ENCODE assay signal across 9 cellular contexts in genomic region chr6:27604986-27605385, GRCh38.
DNase-seq lines count a peak whose midpoint lies in the region; ATAC-seq and TF ChIP-seq lines count a peak whose summit lies in the region.
"Had no signal": no experiment of that assay in that cellular context is flagged by ENCODE, and none has a peak within 500 bp of the region (broad histone marks: within the 10 kb centered on the region; RNA-seq: fewer than 3 reads in every experiment).

No MANE protein-coding gene starts in this region.

- no peak for DNase-seq in activated naive CD4-positive, alpha-beta T cell treated with anti-CD3 and anti-CD28 coated beads for 36 hours
- DNase-seq in activated naive CD4-positive, alpha-beta T cell treated with anti-CD3 and anti-CD28 coated beads, Interleukin-2, amount 50 U/mL, for 72 hours (ENCODE audit: low spot score in 2 of 2) = no peak
- peak; percentile 80 for DNase-seq in SK-MEL-5 (ENCODE audit: low read depth, low spot score)
- DNase-seq in fibroblast of mammary gland (ENCODE audit: low read depth) = peak; percentile 53
- DNase-seq in stimulated activated naive CD8-positive, alpha-beta T cell treated with anti-CD3 and anti-CD28 coated beads, Interleukin-15, amount 100 ng/mL, for 72 hours = no peak
- DNase-seq in anterior cingulate cortex (lab: John Stamatoyannopoulos, UW) = no peak
- no peak for DNase-seq in NCI-H2171 treated with DMSO at 0.1 percent for 48 hours (lab: John Stamatoyannopoulos, UW)
- DNase-seq: T-cell had no signal

- H3K36me3 Mint-ChIP-seq in activated naive CD4-positive, alpha-beta T cell treated with anti-CD3 and anti-CD28 coated beads for 36 hours (ENCODE audit: low read depth) = peaks cover 2% of the 10 kb centered on the region
- peaks cover 5 to 11% of the 10 kb centered on the region in 2 donors for H3K36me3 Mint-ChIP-seq in activated naive CD4-positive, alpha-beta T cell treated with anti-CD3 and anti-CD28 coated beads, Interleukin-2, amount 50 U/mL, for 72 hours
- H3K36me3 Mint-ChIP-seq: T-cell had no signal

- in situ Hi-C loops in SK-MEL-5 (cut with HindIII; ENCODE audit: low pct_unique_long_range_greater_than_20kb, low sequenced_read_pairs) = loop anchor here (10.0 kb wide), 1 partner anchor 100 kb away; no protein-coding TSS in a partner anchor

- H3K4me3 Mint-ChIP-seq in activated naive CD4-positive, alpha-beta T cell treated with anti-CD3 and anti-CD28 coated beads for 36 hours = peak overlapping the region; percentile 34
- peak overlapping the region; percentile 64 to 74 for H3K4me3 Mint-ChIP-seq in stimulated activated naive CD8-positive, alpha-beta T cell treated with anti-CD3 and anti-CD28 coated beads, Interleukin-15, amount 100 ng/mL, for 72 hours

- H3K27ac Mint-ChIP-seq in activated naive CD4-positive, alpha-beta T cell treated with anti-CD3 and anti-CD28 coated beads for 36 hours = no peak overlapping the region
- peak overlapping the region in 1 of 2 donors; percentile 96 for H3K27ac Mint-ChIP-seq in activated naive CD4-positive, alpha-beta T cell treated with anti-CD3 and anti-CD28 coated beads, Interleukin-2, amount 50 U/mL, for 72 hours
- peak overlapping the region in 1 of 2 donors; percentile 97 for H3K27ac Mint-ChIP-seq in stimulated activated naive CD8-positive, alpha-beta T cell treated with anti-CD3 and anti-CD28 coated beads, Interleukin-15, amount 100 ng/mL, for 72 hours
- H3K27ac Mint-ChIP-seq: T-cell had no signal

- peaks cover 53% of the 10 kb centered on the region for H3K27me3 Mint-ChIP-seq in activated naive CD4-positive, alpha-beta T cell treated with anti-CD3 and anti-CD28 coated beads for 36 hours (ENCODE audit: low read depth)
- H3K27me3 Mint-ChIP-seq in stimulated activated naive CD8-positive, alpha-beta T cell treated with anti-CD3 and anti-CD28 coated beads, Interleukin-15, amount 100 ng/mL, for 72 hours = peaks cover 71% of the 10 kb centered on the region

- H3K4me1 Mint-ChIP-seq in activated naive CD4-positive, alpha-beta T cell treated with anti-CD3 and anti-CD28 coated beads for 36 hours (ENCODE audit: low read depth) = peaks cover 23% of the 10 kb centered on the region
- H3K4me1 Mint-ChIP-seq in stimulated activated naive CD8-positive, alpha-beta T cell treated with anti-CD3 and anti-CD28 coated beads, Interleukin-15, amount 100 ng/mL, for 72 hours = peaks cover 38% of the 10 kb centered on the region

- peaks cover 2% of the 10 kb centered on the region for H3K9me3 Mint-ChIP-seq in activated naive CD4-positive, alpha-beta T cell treated with anti-CD3 and anti-CD28 coated beads for 36 hours
- H3K9me3 Mint-ChIP-seq in activated naive CD4-positive, alpha-beta T cell treated with anti-CD3 and anti-CD28 coated beads, Interleukin-2, amount 50 U/mL, for 72 hours = peaks cover 7 to 11% of the 10 kb centered on the region in 2 donors
- H3K9me3 Mint-ChIP-seq in stimulated activated naive CD8-positive, alpha-beta T cell treated with anti-CD3 and anti-CD28 coated beads, Interleukin-15, amount 100 ng/mL, for 72 hours = no peaks in the 10 kb centered on the region

- peak overlapping the region; percentile 66 for H3K4me3 ChIP-seq in fibroblast of mammary gland (ENCODE audit: control insufficient read depth, low read depth, low read length)

- ATAC-seq in activated naive CD4-positive, alpha-beta T cell treated with anti-CD3 and anti-CD28 coated beads, Interleukin-2, amount 50 U/mL, for 72 hours = no peak
- no peak for ATAC-seq in stimulated activated naive CD8-positive, alpha-beta T cell treated with anti-CD3 and anti-CD28 coated beads, Interleukin-15, amount 100 ng/mL, for 72 hours
- ATAC-seq in GM19397 (IDR thresholded peaks at IDR 0.05; ENCODE audit: unreplicated experiment) = no peak
- ATAC-seq: T-cell had no signal

- intact Hi-C loops in activated naive CD4-positive, alpha-beta T cell treated with anti-CD3 and anti-CD28 coated beads for 36 hours (cut with micrococcal nuclease) = loop anchor here (5.0 kb wide), 1 partner anchor 147 kb away; no protein-coding TSS in a partner anchor

- CTCF ChIA-PET in activated naive CD4-positive, alpha-beta T cell treated with anti-CD3 and anti-CD28 coated beads for 36 hours (lab: Charles Lee) = no interaction called here

- TF ChIP-seq CTCF in fibroblast of mammary gland (conservative IDR thresholded peaks at IDR 0.05; ENCODE audit: control insufficient read depth, insufficient read depth, low read depth, low read length) = no peak

Comparison
In these comparisons a context has a peak if more than half of its experiments do, and no peak if none do; other contexts are left out.
1. DNase-seq: peak in SK-MEL-5 (single experiment) and fibroblast of mammary gland (single experiment); none in activated naive CD4-positive, alpha-beta T cell treated with anti-CD3 and anti-CD28 coated beads for 36 hours (single experiment), activated naive CD4-positive, alpha-beta T cell treated with anti-CD3 and anti-CD28 coated beads, Interleukin-2, amount 50 U/mL, for 72 hours (0 of 2), stimulated activated naive CD8-positive, alpha-beta T cell treated with anti-CD3 and anti-CD28 coated beads, Interleukin-15, amount 100 ng/mL, for 72 hours (0 of 2), anterior cingulate cortex (0 of 58) and NCI-H2171 treated with DMSO at 0.1 percent for 48 hours (single experiment).